15 cellular contexts compared by ENCODE assay signal in the genomic region with DNA sequence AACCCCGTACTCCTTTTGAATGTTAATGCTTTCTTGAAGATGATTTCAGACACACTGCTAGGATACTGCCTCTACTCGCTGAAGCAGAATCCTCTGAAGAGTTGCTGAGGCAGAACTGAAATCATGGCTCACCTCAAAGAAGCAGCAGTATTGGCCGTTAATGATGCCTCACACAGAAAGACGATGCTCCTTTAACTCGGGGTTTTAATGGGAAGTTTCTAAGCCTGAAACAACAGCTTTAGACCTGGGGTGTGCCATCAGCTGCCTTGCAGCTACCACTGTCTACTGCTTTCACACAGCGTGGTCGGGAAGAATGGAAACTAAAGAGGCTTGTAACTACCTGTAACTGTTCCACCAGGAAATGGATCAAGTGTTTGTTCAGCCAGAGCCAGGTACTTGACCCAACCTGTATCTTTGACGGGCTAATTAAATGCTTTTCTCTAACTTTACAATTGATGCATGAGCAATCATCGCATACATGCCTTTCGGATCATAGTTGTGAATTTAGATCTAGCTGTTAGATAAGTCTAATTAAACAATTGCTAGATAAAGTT. TPM values are rescaled to one million over a fixed set of nuclear protein-coding genes. Genes with fewer than 3 reads are reported as not detected.
A peak's percentile ranks its signal among the peaks of the same experiment; 100 is the strongest.
DNase-seq lines count a peak whose midpoint lies in the region; ATAC-seq and TF ChIP-seq lines count a peak whose summit lies in the region.
"Had no signal": no experiment of that assay in that cellular context is flagged by ENCODE, and none has a peak within 500 bp of the region (broad histone marks: within the 10 kb centered on the region; RNA-seq: fewer than 3 reads in every experiment).

A gene (plus strand): TSS at position 86 of the 554 bp plus-strand sequence. CDS start 8,440 bp downstream, outside the sequence.

- no peak for TF ChIP-seq CTCF in LNCaP clone FGC (IDR thresholded peaks at IDR 0.05; ENCODE audit: control insufficient read depth, extremely low read depth, insufficient read depth)
- TF ChIP-seq CTCF in esophagus squamous epithelium (IDR thresholded peaks at IDR 0.05): no peak
- no peak for TF ChIP-seq CTCF in natural killer cell (IDR thresholded peaks at IDR 0.05)

- H3K9me3 Mint-ChIP-seq in natural killer cell: no peaks in the 10 kb centered on the region
- H3K9me3 Mint-ChIP-seq: CD4-positive, alpha-beta T cell; IgD-negative memory B cell had no signal

- ATAC-seq in GM21447 (IDR thresholded peaks at IDR 0.05; ENCODE audit: unreplicated experiment): no peak
- no peak for ATAC-seq in HG03457 (IDR thresholded peaks at IDR 0.05; ENCODE audit: unreplicated experiment)
- ATAC-seq in left lobe of liver: no peak
- no peak for ATAC-seq in natural killer cell

- H3K36me3 Mint-ChIP-seq in natural killer cell: no peaks in the 10 kb centered on the region
- H3K36me3 Mint-ChIP-seq: IgD-negative memory B cell had no signal

- H3K27me3 Mint-ChIP-seq in natural killer cell (ENCODE audit: low read depth in 2 of 2): no peaks in the 10 kb centered on the region
- H3K27me3 Mint-ChIP-seq: IgD-negative memory B cell had no signal

- H3K27me3 ChIP-seq in esophagus squamous epithelium: no peaks in the 10 kb centered on the region
- H3K27me3 ChIP-seq: right atrium auricular region, suprapubic skin had no signal

- peak within 1 kb of the TSS; percentile 27 for H3K4me3 ChIP-seq in LNCaP clone FGC (ENCODE audit: low read depth, low read length)
- no peak within 1 kb of the TSS for H3K4me3 ChIP-seq in esophagus squamous epithelium
- H3K4me3 ChIP-seq: right atrium auricular region, suprapubic skin had no signal

- H3K27ac Mint-ChIP-seq in natural killer cell: no peak within 1 kb of the TSS
- H3K27ac Mint-ChIP-seq: CD4-positive, alpha-beta T cell; IgD-negative memory B cell had no signal

- 32 to 44% methylated on average over 10 of the region's 10 CpGs for WGBS in esophagus squamous epithelium, 2 donors

- H3K4me1 ChIP-seq in esophagus squamous epithelium: peaks cover 0 to 66% (median 35%) of the 10 kb centered on the region in 3 donors

- peak within 1 kb of the TSS in 3 of 4 donors; percentile 7 to 71 (median 71) for H3K27ac ChIP-seq in esophagus squamous epithelium
- H3K27ac ChIP-seq: right atrium auricular region, suprapubic skin had no signal

- intact Hi-C loops in esophagus squamous epithelium (cut with DNase I): no loop called here
- intact Hi-C loops in natural killer cell (cut with micrococcal nuclease): no loop called here

- H3K36me3 ChIP-seq in esophagus squamous epithelium: no peaks in the 10 kb centered on the region
- H3K36me3 ChIP-seq: right atrium auricular region, suprapubic skin had no signal

- no peak for TF ChIP-seq POLR2A in esophagus squamous epithelium (IDR thresholded peaks at IDR 0.05)

- DNase-seq in LNCaP clone FGC (ENCODE audit: low read depth) (peak; percentile 83), NCI-H69 (lab: John Stamatoyannopoulos, UW) (peak; percentile 77), esophagus squamous epithelium (lab: John Stamatoyannopoulos, UW) (no peak), retina (peak; percentile 34), left lobe of liver (ENCODE audit: low spot score) (no peak), natural killer cell (no peak)
- DNase-seq: CD4-positive, alpha-beta T cell; NCI-H2171 treated with DMSO at 0.1 percent for 48 hours had no signal

- H3K4me3 Mint-ChIP-seq in natural killer cell: no peak within 1 kb of the TSS
- H3K4me3 Mint-ChIP-seq: CD4-positive, alpha-beta T cell; IgD-negative memory B cell had no signal

- no peaks in the 10 kb centered on the region for H3K4me1 Mint-ChIP-seq in natural killer cell

- no peaks in the 10 kb centered on the region for H3K9me3 ChIP-seq in esophagus squamous epithelium
- H3K9me3 ChIP-seq: right atrium auricular region, suprapubic skin had no signal

RNA-seq across cellular contexts. Expression of the gene that starts here (rescaled TPM):
- total RNA-seq in esophagus squamous epithelium (under 1 TPM in 1 of 4 donors, not detected in 3; 0.13 TPM), left lobe of liver (not detected), natural killer cell (not detected)
- total RNA-seq: CD4-positive, alpha-beta T cell; dermis microvascular lymphatic vessel endothelial cell; lower leg skin; right atrium auricular region; suprapubic skin had no signal

Comparison
In these comparisons a context has a peak if more than half of its experiments do, and no peak if none do; other contexts are left out.
1. DNase-seq: peak in LNCaP clone FGC (single experiment), NCI-H69 (single experiment) and retina (single experiment); none in esophagus squamous epithelium (single experiment), left lobe of liver (single experiment) and natural killer cell (single experiment).